ENCODE assay signal across 19 cellular contexts in the genomic region with DNA sequence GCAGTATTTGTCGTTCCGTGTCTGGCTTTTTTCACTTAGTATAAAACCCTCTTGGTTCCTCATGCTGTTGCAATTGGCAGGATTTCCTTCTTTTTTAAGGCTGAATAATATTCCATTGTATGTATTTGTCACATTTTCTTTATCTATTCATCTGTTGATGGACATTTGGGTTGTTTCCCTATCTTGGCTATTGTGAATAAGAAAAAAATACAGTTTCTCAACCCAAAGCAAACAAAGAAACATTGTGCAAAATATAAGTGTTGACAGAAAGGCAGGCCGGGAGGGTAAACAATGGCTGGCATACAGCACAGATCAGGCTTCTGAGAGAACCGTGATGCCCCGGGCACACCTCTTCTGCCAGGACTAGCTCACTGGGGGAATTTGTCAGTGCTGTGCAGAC.
"Had no signal": no experiment of that assay in that cellular context is flagged by ENCODE, and none has a peak within 500 bp of the region (broad histone marks: within the 10 kb centered on the region; RNA-seq: fewer than 3 reads in every experiment).

No MANE protein-coding gene starts in this region.

- H3K27me3 ChIP-seq: heart left ventricle, suprapubic skin, upper lobe of left lung had no signal

- ATAC-seq: activated CD4-positive, alpha-beta T cell treated with anti-CD3 and anti-CD28 coated beads for 36 hours; activated CD8-positive, alpha-beta memory T cell treated with anti-CD3 and anti-CD28 coated beads, Interleukin-2, amount 10 ng/mL, durations not matched to agents 7 days and 5 days; heart left ventricle; T-helper 17 cell had no signal

- H3K27ac ChIP-seq: coronary artery, heart left ventricle, parathyroid adenoma, skin epidermis, suprapubic skin, upper lobe of left lung, WERI-Rb-1 had no signal

- DNase-seq: activated CD4-positive, alpha-beta memory T cell treated with anti-CD3 and anti-CD28 coated beads for 36 hours; activated CD4-positive, alpha-beta T cell treated with anti-CD3 and anti-CD28 coated beads for 36 hours; activated CD8-positive, alpha-beta memory T cell treated with anti-CD3 and anti-CD28 coated beads, Interleukin-2, amount 10 ng/mL, durations not matched to agents 7 days and 5 days; activated naive CD4-positive, alpha-beta T cell treated with anti-CD3 and anti-CD28 coated beads, Interleukin-2, amount 10 ng/mL, durations not matched to agents 7 days and 5 days; activated T-cell treated with anti-CD3 and anti-CD28 coated beads, Interleukin-2, amount 50 U/mL, for 1 hour; effector CD8-positive, alpha-beta T cell; foreskin fibroblast; naive B cell; stimulated activated CD4-positive, alpha-beta T cell treated with anti-CD3 and anti-CD28 coated beads, Interleukin-4, amount 100 ng/mL, for 24 hours; stimulated activated naive CD4-positive, alpha-beta T cell treated with Interleukin-2 at 50 U/mL for 16 hours; T-helper 17 cell; upper lobe of left lung; WERI-Rb-1 had no signal

- H3K4me1 ChIP-seq: parathyroid adenoma had no signal

- H3K9me3 ChIP-seq: suprapubic skin, upper lobe of left lung had no signal

- H3K36me3 ChIP-seq: heart left ventricle, suprapubic skin, upper lobe of left lung, WERI-Rb-1 had no signal

- H3K4me3 ChIP-seq: coronary artery, heart left ventricle, lung, skin epidermis, suprapubic skin, upper lobe of left lung had no signal
